Comparison of ENCODE assay signal across 9 cellular contexts in genomic region chr1:109718495-109718894, GRCh38. TPM values are rescaled to one million over a fixed set of nuclear protein-coding genes. Genes with fewer than 3 reads are reported as not detected.
DNase-seq lines count a peak whose midpoint lies in the region; ATAC-seq, FAIRE-seq and TF ChIP-seq lines count a peak whose summit lies in the region.
"Had no signal": no experiment of that assay in that cellular context is flagged by ENCODE, and none has a peak within 500 bp of the region (broad histone marks: within the 10 kb centered on the region; RNA-seq: fewer than 3 reads in every experiment).

No MANE protein-coding gene starts in this region.

- H3K9me3 ChIP-seq in pancreas, result no peaks in the 10 kb centered on the region

- peak in 1 of 4 donors; percentile 9 for TF ChIP-seq CTCF in pancreas (IDR thresholded peaks at IDR 0.05)

- ATAC-seq in pancreas, result peak; percentile 73 to 98 (median 88)
- ATAC-seq in GM19467 (IDR thresholded peaks at IDR 0.05; ENCODE audit: unreplicated experiment), result no peak

- intact Hi-C loops in pancreas (cut with DNase I), result no loop called here

- no peak overlapping the region for H3K4me3 ChIP-seq in pancreas

- H3K4me1 ChIP-seq in pancreas, result no peaks in the 10 kb centered on the region

- no peaks in the 10 kb centered on the region for H3K36me3 ChIP-seq in pancreas

- peak; percentile 20 for DNase-seq in HTR-8/SVneo (ENCODE audit: insufficient read length, low spot score)
- peak; percentile 18 for DNase-seq in astrocyte of the hippocampus (ENCODE audit: low read depth, low spot score)
- no peak for DNase-seq in pancreas
- no peak for DNase-seq in hypothalamus (lab: John Stamatoyannopoulos, UW)
- DNase-seq in GOT3 (lab: John Stamatoyannopoulos, UW), result no peak
- DNase-seq: RPMI8226; stimulated activated CD4-positive, alpha-beta T cell treated with anti-CD3 and anti-CD28 coated beads, Interleukin-4, amount 100 ng/mL, for 1 hour had no signal

- FAIRE-seq in HTR-8/SVneo (lab: Jason Lieb, UNC), result no peak
- no peak for FAIRE-seq in pancreas (lab: Jason Lieb, UNC)

- WGBS in pancreas, 2 donors, result 29 to 33% methylated on average over 2 of the region's 2 CpGs

- no peak overlapping the region for H3K27ac ChIP-seq in pancreas

- H3K27me3 ChIP-seq in pancreas, result no peaks in the 10 kb centered on the region

RNA-seq across cellular contexts. Expression of gene GSTM5, which starts 6.4 kb away (rescaled TPM):
- total RNA-seq in pancreas, result 1 to 10 TPM in 3 of 6 donors, under 1 TPM in 3; 0.42 to 4.5 (median 1.1) TPM
- 1 to 10 TPM; 3.0 to 3.8 TPM for polyA plus RNA-seq in pancreas
- polyA plus RNA-seq: IgD-negative memory B cell had no signal

RNA-seq across cellular contexts. Expression of gene GSTM3, which starts 22.3 kb away (rescaled TPM):
- total RNA-seq in pancreas, result 10 to 100 TPM; 13.9 to 29.0 (median 19.1) TPM
- 10 to 100 TPM; 37.2 to 58.1 TPM for polyA plus RNA-seq in pancreas

RNA-seq across cellular contexts. Expression of gene GSTM1, which starts 30.9 kb away (rescaled TPM):
- total RNA-seq in pancreas, result 10 to 100 TPM in 3 of 6 donors, not detected in 3; 23.3 to 32.1 (median 26.9) TPM
- 10 to 100 TPM; 21.7 to 41.8 TPM for polyA plus RNA-seq in pancreas
- polyA plus RNA-seq: IgD-negative memory B cell had no signal

RNA-seq across cellular contexts. Expression of gene EPS8L3, which starts 45.2 kb away (rescaled TPM):
- total RNA-seq in pancreas, result 1 to 10 TPM in 5 of 6 donors, under 1 TPM in 1; 0.39 to 3.2 (median 1.4) TPM
- 1 to 10 TPM in 1 of 2 donors, under 1 TPM in 1; 0.46 to 4.3 TPM for polyA plus RNA-seq in pancreas
- polyA plus RNA-seq: IgD-negative memory B cell had no signal

RNA-seq across cellular contexts. Expression of gene GSTM2, which starts 50.6 kb away (rescaled TPM):
- 10 to 100 TPM; 10.4 to 47.5 (median 27.6) TPM for total RNA-seq in pancreas
- polyA plus RNA-seq in pancreas, result 100 to 1,000 TPM; 139 to 193 TPM

Comparison
In these comparisons a context has a peak if more than half of its experiments do, and no peak if none do; other contexts are left out.
1. DNase-seq: peak in HTR-8/SVneo (single experiment) and astrocyte of the hippocampus (single experiment); none in pancreas (0 of 6), hypothalamus (0 of 51) and GOT3 (single experiment).